In genomic region chr1:150596976-150597375, GRCh38 we compare ENCODE assay signal across 20 cellular contexts. TPM values are rescaled to one million over a fixed set of nuclear protein-coding genes. Genes with fewer than 3 reads are reported as not detected.
A peak's percentile ranks its signal among the peaks of the same experiment; 100 is the strongest.
DNase-seq lines count a peak whose midpoint lies in the region; ATAC-seq, FAIRE-seq and TF ChIP-seq lines count a peak whose summit lies in the region.
"Had no signal": no experiment of that assay in that cellular context is flagged by ENCODE, and none has a peak within 500 bp of the region (broad histone marks: within the 10 kb centered on the region; RNA-seq: fewer than 3 reads in every experiment).

No MANE protein-coding gene starts in this region.

- peaks cover 0 to 1% of the 10 kb centered on the region in 2 experiments; a peak in 2 of 5 replicates for H3K36me3 ChIP-seq in HepG2 (replicated peaks in 1 of 2; ENCODE audit: control insufficient read depth in 1 of 2, insufficient read depth in 2 of 2, low read length in 2 of 2)
- H3K36me3 ChIP-seq in right lobe of liver, result no peaks in the 10 kb centered on the region
- H3K36me3 ChIP-seq in Panc1 (ENCODE audit: control insufficient read depth, insufficient read depth, low read length), result no peaks in the 10 kb centered on the region
- peaks cover 0 to 5% of the 10 kb centered on the region in 2 donors for H3K36me3 ChIP-seq in psoas muscle (ENCODE audit: insufficient read depth in 1 of 2, low read depth in 1 of 2)
- peaks cover 7% of the 10 kb centered on the region for H3K36me3 ChIP-seq in WERI-Rb-1

- intact Hi-C loops in HepG2 (cut with micrococcal nuclease; ENCODE audit: unreplicated experiment), result no loop called here
- intact Hi-C loops in right lobe of liver (cut with DNase I), result no loop called here
- intact Hi-C loops in Panc1 (cut with micrococcal nuclease; ENCODE audit: unreplicated experiment), result no loop called here
- intact Hi-C loops in psoas muscle (cut with DNase I), result no loop called here

- H3K27me3 ChIP-seq in HepG2 (ENCODE audit: control insufficient read depth in 1 of 2, insufficient read depth in 2 of 2, low read length in 2 of 2), result no peaks in the 10 kb centered on the region
- no peaks in the 10 kb centered on the region for H3K27me3 ChIP-seq in right lobe of liver
- no peaks in the 10 kb centered on the region for H3K27me3 ChIP-seq in Panc1 (ENCODE audit: control insufficient read depth, insufficient read depth, low read length)
- H3K27me3 ChIP-seq in psoas muscle (ENCODE audit: insufficient read depth in 3 of 3, low read length in 2 of 3), result no peaks in the 10 kb centered on the region
- no peaks in the 10 kb centered on the region for H3K27me3 ChIP-seq in WERI-Rb-1 (ENCODE audit: insufficient read depth, low read depth, severe bottlenecking)

- 53% methylated on average over 3 of the region's 3 CpGs for WGBS in HepG2 (ENCODE audit: low lambda C conversion rate)
- 73% methylated on average over 3 of the region's 3 CpGs for WGBS in right lobe of liver (ENCODE audit: insufficient coverage, low coverage, low lambda C conversion rate, missing lambda C conversion rate)
- WGBS in psoas muscle, 3 donors, result 86 to 87% (median 86%) methylated on average over 3 of the region's 3 CpGs

- TF ChIP-seq POLR2A in HepG2 (IDR thresholded peaks at IDR 0.05; ENCODE audit: insufficient read depth in 1 of 2, low read depth in 2 of 2, low read length in 2 of 2) (no peak), right lobe of liver (IDR thresholded peaks at IDR 0.05) (no peak)

- H2AFZ ChIP-seq in HepG2 (ENCODE audit: low read length), result no peak overlapping the region
- H2AFZ ChIP-seq: PC-9 had no signal

- POLR2A ChIA-PET in HepG2 (lab: Yijun Ruan, JAX) (interaction anchor here (1.1 to 4.3 kb wide), 4 partner anchors 16 to 33 kb away, joined by 3 to 27 read pairs (median 5); partner anchors contain the start of gene MCL1), Panc1 (lab: Charles Lee) (interaction anchor here (0.6 kb wide), 2 partner anchors 17 to 18 kb away, joined by 4 read pairs; no protein-coding TSS in a partner anchor)

- DNase-seq in HepG2 (ENCODE audit: low spot score) (no peak), right lobe of liver (no peak), Panc1 (ENCODE audit: low read depth, low spot score) (no peak), epithelial cell of prostate (ENCODE audit: low read depth, low spot score) (no peak), HPDE6-E6E7 (ENCODE audit: extremely low spot score) (no peak), psoas muscle (no peak), WERI-Rb-1 (no peak)
- DNase-seq: C1 segment of cervical spinal cord, DMS79, KBM-7, NCI-H1436, NCI-H2029 treated with DMSO at 0.1 percent for 48 hours, NCI-H2171 treated with DMSO at 0.1 percent for 48 hours, NCI-H748 treated with DMSO at 0.1 percent for 48 hours, PC-9 had no signal

- TF ChIP-seq CTCF in HepG2 (CRISPR knock-in tag; IDR thresholded peaks at IDR 0.05) (no peak), right lobe of liver (IDR thresholded peaks at IDR 0.05) (no peak), Panc1 (IDR thresholded peaks at IDR 0.05) (no peak), psoas muscle (IDR thresholded peaks at IDR 0.05) (no peak), WERI-Rb-1 (IDR thresholded peaks at IDR 0.05; ENCODE audit: low read depth, low read length) (no peak)

- H4K20me1 ChIP-seq in HepG2 (ENCODE audit: insufficient read depth, low read length), result no peaks in the 10 kb centered on the region

- no peaks in the 10 kb centered on the region for H3K9me3 ChIP-seq in HepG2 (ENCODE audit: low read length)
- no peaks in the 10 kb centered on the region for H3K9me3 ChIP-seq in right lobe of liver
- H3K9me3 ChIP-seq in Panc1 (ENCODE audit: control insufficient read depth, insufficient read depth, low read depth, low read length), result no peaks in the 10 kb centered on the region
- H3K9me3 ChIP-seq in psoas muscle, result no peaks in the 10 kb centered on the region
- H3K9me3 ChIP-seq in WERI-Rb-1 (ENCODE audit: severe bottlenecking), result no peaks in the 10 kb centered on the region

- CTCF ChIA-PET in HepG2 (lab: Yijun Ruan, JAX; ENCODE audit: low intra/inter-chr PET ratio, low total read pairs), result no interaction called here
- CTCF ChIA-PET in Panc1 (lab: Charles Lee), result no interaction called here

- no peak overlapping the region for H3K4me3 ChIP-seq in HepG2 (replicated peaks in 1 of 3; ENCODE audit: insufficient read depth in 1 of 3, low read depth in 2 of 3, low read length in 3 of 3)
- H3K4me3 ChIP-seq in right lobe of liver, result no peak overlapping the region
- H3K4me3 ChIP-seq in Panc1 (ENCODE audit: low read depth in 2 of 2, low read length in 2 of 2), result no peak overlapping the region
- no peak overlapping the region for H3K4me3 ChIP-seq in psoas muscle
- H3K4me3 ChIP-seq in WERI-Rb-1 (ENCODE audit: low read depth, low read length), result no peak overlapping the region
- H3K4me3 ChIP-seq: PC-9, SK-N-MC had no signal

- H3K27ac ChIP-seq in HepG2 (ENCODE audit: extremely low read length, insufficient read depth, low read length) (no peak overlapping the region), right lobe of liver (no peak overlapping the region), Panc1 (ENCODE audit: low read length) (no peak overlapping the region), epithelial cell of prostate (peak overlapping the region; percentile 58), psoas muscle (no peak overlapping the region), WERI-Rb-1 (no peak overlapping the region)
- H3K27ac ChIP-seq: SK-N-MC had no signal

- BruUV-seq in HepG2 (replicated peaks; lab: Mats Ljungman, UMichigan), result no TSS peak
- BruUV-seq in Panc1 (replicated peaks; lab: Mats Ljungman, UMichigan), result no TSS peak

- no peaks in the 10 kb centered on the region for H3K79me2 ChIP-seq in HepG2 (ENCODE audit: insufficient read depth, low read length)

- no peak overlapping the region for H3K4me2 ChIP-seq in HepG2 (ENCODE audit: low read depth, low read length)
- H3K4me2 ChIP-seq: PC-9 had no signal

- TF ChIP-seq RAD21 in HepG2 (CRISPR knock-in tag; IDR thresholded peaks at IDR 0.05), result no peak

- TF ChIP-seq EP300 in HepG2 (IDR thresholded peaks at IDR 0.05; ENCODE audit: low read depth in 2 of 2, low read length in 2 of 2) (no peak), HepG2 (CRISPR knock-in tag; IDR thresholded peaks at IDR 0.05; ENCODE audit: borderline replicate concordance) (no peak)

- no peak for FAIRE-seq in HepG2 (lab: Jason Lieb, UNC)
- FAIRE-seq: A204.1, GM19239 had no signal

- in situ Hi-C loops in HepG2 (cut with HindIII; ENCODE audit: extremely low pct_ligation_motif_present, low pct_unique_long_range_greater_than_20kb) (no loop called here), Panc1 (cut with HindIII; ENCODE audit: low pct_unique_long_range_greater_than_20kb, low sequenced_read_pairs) (no loop called here)

- H3K9ac ChIP-seq in HepG2 (ENCODE audit: insufficient read depth, low read depth, low read length), result no peak overlapping the region

- H3K4me1 ChIP-seq in HepG2 (ENCODE audit: insufficient read depth, low read length) (peaks cover 53% of the 10 kb centered on the region), right lobe of liver (peaks cover 0 to 5% (median 0%) of the 10 kb centered on the region in 4 donors), Panc1 (ENCODE audit: control insufficient read depth, insufficient read depth, low read length) (no peaks in the 10 kb centered on the region), psoas muscle (no peaks in the 10 kb centered on the region)

- ATAC-seq in HepG2, result peak; percentile 39; the same call in 2 of the 3 replicates
- no peak for ATAC-seq in right lobe of liver
- ATAC-seq in Panc1, result peak; percentile 36; the same call in 1 of the 2 replicates
- no peak for ATAC-seq in GM19324 (IDR thresholded peaks at IDR 0.05; ENCODE audit: low FRiP score, unreplicated experiment)
- ATAC-seq in psoas muscle, result no peak
- ATAC-seq: Right ventricle myocardium inferior had no signal

RNA-seq across cellular contexts. Expression of gene MCL1, which starts 17.6 kb away (rescaled TPM):
- total RNA-seq in HepG2 (2016; rRNA removed; fragmentation: Illumina TruSeq; extraction: Trizol) (113 and 125 TPM in 2 replicates), right lobe of liver (100 to 1,000 TPM in 5 of 6 experiments, 10 to 100 TPM in 1; 83.6 to 266 (median 158) TPM), Panc1 (2021; ENCODE audit: unreplicated experiment) (126 TPM), psoas muscle (100 to 1,000 TPM; 101 to 192 (median 129) TPM)
- total RNA-seq in HepG2 (2016; cell fraction: cytosol; rRNA removed; fragmentation: Illumina TruSeq; extraction: Trizol; ENCODE audit: low read depth), result 16.3 and 19.0 TPM in 2 replicates
- total RNA-seq in HepG2 (2016; cell fraction: insoluble cytoplasmic fraction; rRNA removed; fragmentation: Illumina TruSeq; extraction: Trizol), result 108 and 127 TPM in 2 replicates
- total RNA-seq in HepG2 (2016; cell fraction: membrane; rRNA removed; fragmentation: Illumina TruSeq; extraction: Trizol), result 41.9 and 48.9 TPM in 2 replicates
- total RNA-seq in HepG2 (2016; cell fraction: nucleus; rRNA removed; fragmentation: Illumina TruSeq; extraction: Trizol), result 150 and 151 TPM in 2 replicates
- polyA plus RNA-seq in HepG2 (2011; rRNA removed) (69.5 and 70.6 TPM in 2 replicates), psoas muscle (100 to 1,000 TPM in 2 of 3 donors, 10 to 100 TPM in 1; 97.2 to 179 (median 108) TPM)
- polyA plus RNA-seq in HepG2 (2011; cell fraction: cytosol; rRNA removed), result 40.6 and 51.3 TPM in 2 replicates
- 127 and 138 TPM in 2 replicates for polyA plus RNA-seq in HepG2 (2011; cell fraction: nucleus; rRNA removed)
- polyA plus RNA-seq in HepG2 (2012), result 59.5 and 80.1 TPM in 2 replicates
- 5.6 and 6.4 TPM in 2 replicates for polyA plus RNA-seq in HepG2 (2016; cell fraction: cytosol; fragmentation: Illumina TruSeq; extraction: Trizol; ENCODE audit: low read depth)
- polyA plus RNA-seq in HepG2 (2016; cell fraction: insoluble cytoplasmic fraction; fragmentation: Illumina TruSeq; extraction: Trizol; ENCODE audit: low read depth), result 99.4 and 100.0 TPM in 2 replicates
- 21.9 and 23.4 TPM in 2 replicates for polyA plus RNA-seq in HepG2 (2016; cell fraction: membrane; fragmentation: Illumina TruSeq; extraction: Trizol; ENCODE audit: low read depth)
- 207 and 216 TPM in 2 replicates for polyA plus RNA-seq in HepG2 (2016; cell fraction: nucleus; fragmentation: Illumina TruSeq; extraction: Trizol; ENCODE audit: insufficient read depth, low read depth)
- polyA minus RNA-seq in HepG2 (2011; rRNA and poly(A)+ RNA removed; ENCODE audit: low replicate concordance), result 65.4 and 90.8 TPM in 2 replicates
- polyA minus RNA-seq in HepG2 (2011; cell fraction: cytosol; rRNA and poly(A)+ RNA removed), result 72.9 and 73.2 TPM in 2 replicates
- 152 and 196 TPM in 2 replicates for polyA minus RNA-seq in HepG2 (2011; cell fraction: nucleus; rRNA and poly(A)+ RNA removed)
- polyA plus RNA-seq in Panc1 (2012; ENCODE audit: insufficient read length), result 76.7 TPM

RNA-seq across cellular contexts. Expression of gene ENSA, which starts 32.4 kb away (rescaled TPM):
- total RNA-seq in HepG2 (2016; rRNA removed; fragmentation: Illumina TruSeq; extraction: Trizol) (111 and 137 TPM in 2 replicates), right lobe of liver (100 to 1,000 TPM in 2 of 6 experiments, 10 to 100 TPM in 4; 60.4 to 166 (median 71.2) TPM), Panc1 (2021; ENCODE audit: unreplicated experiment) (207 TPM), psoas muscle (100 to 1,000 TPM; 120 to 196 (median 162) TPM)
- total RNA-seq in HepG2 (2016; cell fraction: cytosol; rRNA removed; fragmentation: Illumina TruSeq; extraction: Trizol; ENCODE audit: low read depth), result 32.7 and 33.3 TPM in 2 replicates
- total RNA-seq in HepG2 (2016; cell fraction: insoluble cytoplasmic fraction; rRNA removed; fragmentation: Illumina TruSeq; extraction: Trizol), result 104 and 136 TPM in 2 replicates
- 71.0 and 79.7 TPM in 2 replicates for total RNA-seq in HepG2 (2016; cell fraction: membrane; rRNA removed; fragmentation: Illumina TruSeq; extraction: Trizol)
- total RNA-seq in HepG2 (2016; cell fraction: nucleus; rRNA removed; fragmentation: Illumina TruSeq; extraction: Trizol), result 59.2 and 64.7 TPM in 2 replicates
- polyA plus RNA-seq in HepG2 (2011; rRNA removed) (54.5 and 55.1 TPM in 2 replicates), psoas muscle (100 to 1,000 TPM in 2 of 3 donors, 10 to 100 TPM in 1; 76.7 to 199 (median 130) TPM)
- polyA plus RNA-seq in HepG2 (2011; cell fraction: cytosol; rRNA removed), result 35.3 and 39.9 TPM in 2 replicates
- 18.3 and 19.1 TPM in 2 replicates for polyA plus RNA-seq in HepG2 (2011; cell fraction: nucleus; rRNA removed)
- 68.7 and 69.6 TPM in 2 replicates for polyA plus RNA-seq in HepG2 (2012)
- 46.8 and 50.7 TPM in 2 replicates for polyA plus RNA-seq in HepG2 (2016; cell fraction: cytosol; fragmentation: Illumina TruSeq; extraction: Trizol; ENCODE audit: low read depth)
- polyA plus RNA-seq in HepG2 (2016; cell fraction: insoluble cytoplasmic fraction; fragmentation: Illumina TruSeq; extraction: Trizol; ENCODE audit: low read depth), result 203 and 211 TPM in 2 replicates
- polyA plus RNA-seq in HepG2 (2016; cell fraction: membrane; fragmentation: Illumina TruSeq; extraction: Trizol; ENCODE audit: low read depth), result 87.0 and 96.1 TPM in 2 replicates
- polyA plus RNA-seq in HepG2 (2016; cell fraction: nucleus; fragmentation: Illumina TruSeq; extraction: Trizol; ENCODE audit: insufficient read depth, low read depth), result 97.2 and 103 TPM in 2 replicates
- 25.8 and 53.2 TPM in 2 replicates for polyA minus RNA-seq in HepG2 (2011; rRNA and poly(A)+ RNA removed; ENCODE audit: low replicate concordance)
- 16.0 and 18.2 TPM in 2 replicates for polyA minus RNA-seq in HepG2 (2011; cell fraction: cytosol; rRNA and poly(A)+ RNA removed)
- polyA minus RNA-seq in HepG2 (2011; cell fraction: nucleus; rRNA and poly(A)+ RNA removed), result 34.9 and 47.6 TPM in 2 replicates
- 208 TPM for polyA plus RNA-seq in Panc1 (2012; ENCODE audit: insufficient read length)

RNA-seq across cellular contexts. Expression of gene ADAMTSL4, which starts 47.8 kb away (rescaled TPM):
- total RNA-seq in HepG2 (2016; rRNA removed; fragmentation: Illumina TruSeq; extraction: Trizol), result 1.9 and 3.9 TPM in 2 replicates
- total RNA-seq in HepG2 (2016; cell fraction: cytosol; rRNA removed; fragmentation: Illumina TruSeq; extraction: Trizol; ENCODE audit: low read depth), result 1.3 and 1.4 TPM in 2 replicates
- total RNA-seq in HepG2 (2016; cell fraction: insoluble cytoplasmic fraction; rRNA removed; fragmentation: Illumina TruSeq; extraction: Trizol), result 1.4 and 3.5 TPM in 2 replicates
- total RNA-seq in HepG2 (2016; cell fraction: membrane; rRNA removed; fragmentation: Illumina TruSeq; extraction: Trizol), result 2.8 TPM in 2 replicates
- total RNA-seq in HepG2 (2016; cell fraction: nucleus; rRNA removed; fragmentation: Illumina TruSeq; extraction: Trizol), result 5.1 and 8.0 TPM in 2 replicates
- polyA plus RNA-seq in HepG2 (2011; rRNA removed), result 15.1 and 16.4 TPM in 2 replicates
- 7.9 and 8.3 TPM in 2 replicates for polyA plus RNA-seq in HepG2 (2011; cell fraction: cytosol; rRNA removed)
- 81.6 and 99.7 TPM in 2 replicates for polyA plus RNA-seq in HepG2 (2011; cell fraction: nucleus; rRNA removed)
- 6.4 and 10.9 TPM in 2 replicates for polyA plus RNA-seq in HepG2 (2012)
- 0.93 and 1.3 TPM in 2 replicates for polyA plus RNA-seq in HepG2 (2016; cell fraction: cytosol; fragmentation: Illumina TruSeq; extraction: Trizol; ENCODE audit: low read depth)
- polyA plus RNA-seq in HepG2 (2016; cell fraction: insoluble cytoplasmic fraction; fragmentation: Illumina TruSeq; extraction: Trizol; ENCODE audit: low read depth), result 4.0 and 4.2 TPM in 2 replicates
- 3.3 and 3.7 TPM in 2 replicates for polyA plus RNA-seq in HepG2 (2016; cell fraction: membrane; fragmentation: Illumina TruSeq; extraction: Trizol; ENCODE audit: low read depth)
- 32.6 and 38.0 TPM in 2 replicates for polyA plus RNA-seq in HepG2 (2016; cell fraction: nucleus; fragmentation: Illumina TruSeq; extraction: Trizol; ENCODE audit: insufficient read depth, low read depth)
- polyA minus RNA-seq in HepG2 (2011; rRNA and poly(A)+ RNA removed; ENCODE audit: low replicate concordance), result 5.9 and 8.8 TPM in 2 replicates
- 5.3 and 6.0 TPM in 2 replicates for polyA minus RNA-seq in HepG2 (2011; cell fraction: cytosol; rRNA and poly(A)+ RNA removed)
- polyA minus RNA-seq in HepG2 (2011; cell fraction: nucleus; rRNA and poly(A)+ RNA removed), result 9.4 TPM in 2 replicates
- 10 to 100 TPM; 20.5 to 35.2 (median 31.5) TPM for total RNA-seq in right lobe of liver
- 9.5 TPM for total RNA-seq in Panc1 (2021; ENCODE audit: unreplicated experiment)
- 10.4 TPM for polyA plus RNA-seq in Panc1 (2012; ENCODE audit: insufficient read length)
- total RNA-seq in psoas muscle, result 100 to 1,000 TPM in 1 of 4 donors, 10 to 100 TPM in 3; 17.1 to 109 (median 31.6) TPM
- 10 to 100 TPM in 2 of 3 donors, 1 to 10 TPM in 1; 7.4 to 32.6 (median 20.4) TPM for polyA plus RNA-seq in psoas muscle

Comparison
In these comparisons a context has a peak if more than half of its experiments do, and no peak if none do; other contexts are left out.
1. ATAC-seq: peak in HepG2 (single experiment) and Panc1 (single experiment); none in right lobe of liver (0 of 4), GM19324 (single experiment) and psoas muscle (0 of 4).